In genomic region chr5:65926276-65926761, GRCh38 we compare ENCODE assay signal across 8 cellular contexts. TPM values are rescaled to one million over a fixed set of nuclear protein-coding genes. Genes with fewer than 3 reads are reported as not detected.
A peak's percentile ranks its signal among the peaks of the same experiment; 100 is the strongest.
DNase-seq lines count a peak whose midpoint lies in the region; ATAC-seq and TF ChIP-seq lines count a peak whose summit lies in the region.

Gene ERBIN (plus strand): TSS chr5:65926575. CDS start chr5:65992719, 66,144 bp downstream.

- H3K36me3 Mint-ChIP-seq in T-helper 17 cell (ENCODE audit: low read depth): no peaks in the 10 kb centered on the region

- peak within 1 kb of the TSS; percentile 100 for H3K27ac ChIP-seq in psoas muscle

- intact Hi-C loops in left cardiac atrium (cut with DNase I): loop anchor here in 1 of 2 donors (5.0 kb wide), 3 partner anchors 46 to 216 kb away; partner anchors contain the start of gene SREK1
- intact Hi-C loops in psoas muscle (cut with DNase I): loop anchor here (2.0 to 10.0 kb wide), 7 partner anchors 41 to 218 kb away; partner anchors contain the start of gene SREK1 (in 2 of the 2)

- H3K27ac Mint-ChIP-seq in T-helper 17 cell: peak within 1 kb of the TSS; percentile 96

- TF ChIP-seq CTCF in psoas muscle (IDR thresholded peaks at IDR 0.05): no peak

- peak; percentile 74 for DNase-seq in DMS53 treated with DMSO at 0.1 percent for 48 hours (lab: John Stamatoyannopoulos, UW; ENCODE audit: unreplicated experiment)
- DNase-seq in T-helper 17 cell: peak; percentile 37 to 71 (median 64)
- peak; percentile 15 for DNase-seq in amniotic stem cell (lab: John Stamatoyannopoulos, UW)
- DNase-seq in left cardiac atrium: peak; percentile 86
- peak; percentile 80 to 88 for DNase-seq in psoas muscle
- peak; percentile 85 for DNase-seq in ureter (ENCODE audit: low spot score)

- H3K27me3 Mint-ChIP-seq in T-helper 17 cell: no peaks in the 10 kb centered on the region

- ATAC-seq in GM21576 (IDR thresholded peaks at IDR 0.05; ENCODE audit: unreplicated experiment) (peak; percentile 22), T-helper 17 cell (peak; percentile 23), left cardiac atrium (peak; percentile 67 to 76), psoas muscle (peak; percentile 69 to 74 (median 70))

- H3K4me3 Mint-ChIP-seq in T-helper 17 cell: peak within 1 kb of the TSS; percentile 98

- peaks cover 27% of the 10 kb centered on the region for H3K4me1 Mint-ChIP-seq in T-helper 17 cell

- no peaks in the 10 kb centered on the region for H3K9me3 ChIP-seq in T-helper 17 cell (ENCODE audit: control insufficient read depth, low read length, poor library complexity, severe bottlenecking)
- H3K9me3 ChIP-seq in psoas muscle: no peaks in the 10 kb centered on the region

- H3K4me3 ChIP-seq in psoas muscle: peak within 1 kb of the TSS; percentile 95

- no peak for TF ChIP-seq EP300 in Ishikawa (IDR thresholded peaks at IDR 0.05; ENCODE audit: borderline replicate concordance)

- no peaks in the 10 kb centered on the region for H3K36me3 ChIP-seq in psoas muscle (ENCODE audit: insufficient read depth in 1 of 2, low read depth in 1 of 2)

- TF ChIP-seq RAD21 in Ishikawa (IDR thresholded peaks at IDR 0.05; ENCODE audit: low read depth): peak; percentile 3; the same call in 1 of the 2 replicates

- no peaks in the 10 kb centered on the region for H3K27me3 ChIP-seq in psoas muscle (ENCODE audit: insufficient read depth in 3 of 3, low read length in 2 of 3)

- WGBS in psoas muscle, 3 donors: 0 to 1% (median 0%) methylated on average over 13 to 43 of the region's 44 CpGs

- peaks cover 27% of the 10 kb centered on the region for H3K4me1 ChIP-seq in psoas muscle

TF ChIP-seq in Ishikawa, 13 proteins besides CTCF, POLR2A, EP300 and RAD21:
- TF ChIP-seq YY1 (IDR thresholded peaks at IDR 0.05; ENCODE audit: low read depth): no peak
- TF ChIP-seq CEBPB (IDR thresholded peaks at IDR 0.05): no peak
- TF ChIP-seq NFIC (IDR thresholded peaks at IDR 0.05): no peak
- TF ChIP-seq TEAD4 (IDR thresholded peaks at IDR 0.05): peak; percentile 34; the same call in 1 of the 2 replicates
- no peak for TF ChIP-seq FOXM1 (IDR thresholded peaks at IDR 0.05; ENCODE audit: borderline replicate concordance, low read depth)
- no peak for TF ChIP-seq CREB1 (IDR thresholded peaks at IDR 0.05; ENCODE audit: low read depth)
- peak; percentile 46; the same call in 1 of the 2 replicates for TF ChIP-seq TCF12 (IDR thresholded peaks at IDR 0.05; ENCODE audit: low read depth)
- TF ChIP-seq, protein P1, sequence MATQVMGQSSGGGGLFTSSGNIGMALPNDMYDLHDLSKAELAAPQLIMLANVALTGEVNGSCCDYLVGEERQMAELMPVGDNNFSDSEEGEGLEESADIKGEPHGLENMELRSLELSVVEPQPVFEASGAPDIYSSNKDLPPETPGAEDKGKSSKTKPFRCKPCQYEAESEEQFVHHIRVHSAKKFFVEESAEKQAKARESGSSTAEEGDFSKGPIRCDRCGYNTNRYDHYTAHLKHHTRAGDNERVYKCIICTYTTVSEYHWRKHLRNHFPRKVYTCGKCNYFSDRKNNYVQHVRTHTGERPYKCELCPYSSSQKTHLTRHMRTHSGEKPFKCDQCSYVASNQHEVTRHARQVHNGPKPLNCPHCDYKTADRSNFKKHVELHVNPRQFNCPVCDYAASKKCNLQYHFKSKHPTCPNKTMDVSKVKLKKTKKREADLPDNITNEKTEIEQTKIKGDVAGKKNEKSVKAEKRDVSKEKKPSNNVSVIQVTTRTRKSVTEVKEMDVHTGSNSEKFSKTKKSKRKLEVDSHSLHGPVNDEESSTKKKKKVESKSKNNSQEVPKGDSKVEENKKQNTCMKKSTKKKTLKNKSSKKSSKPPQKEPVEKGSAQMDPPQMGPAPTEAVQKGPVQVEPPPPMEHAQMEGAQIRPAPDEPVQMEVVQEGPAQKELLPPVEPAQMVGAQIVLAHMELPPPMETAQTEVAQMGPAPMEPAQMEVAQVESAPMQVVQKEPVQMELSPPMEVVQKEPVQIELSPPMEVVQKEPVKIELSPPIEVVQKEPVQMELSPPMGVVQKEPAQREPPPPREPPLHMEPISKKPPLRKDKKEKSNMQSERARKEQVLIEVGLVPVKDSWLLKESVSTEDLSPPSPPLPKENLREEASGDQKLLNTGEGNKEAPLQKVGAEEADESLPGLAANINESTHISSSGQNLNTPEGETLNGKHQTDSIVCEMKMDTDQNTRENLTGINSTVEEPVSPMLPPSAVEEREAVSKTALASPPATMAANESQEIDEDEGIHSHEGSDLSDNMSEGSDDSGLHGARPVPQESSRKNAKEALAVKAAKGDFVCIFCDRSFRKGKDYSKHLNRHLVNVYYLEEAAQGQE (IDR thresholded peaks at IDR 0.05; ENCODE audit: low read depth): 0 out of 2 replicates have a peak, but pooled peaks have one; percentile 9
- peak; percentile 58 for TF ChIP-seq TAF1 (IDR thresholded peaks at IDR 0.05; ENCODE audit: low read depth)
- TF ChIP-seq ZBTB7A (IDR thresholded peaks at IDR 0.05; ENCODE audit: low read depth): no peak
- TF ChIP-seq USF1 (IDR thresholded peaks at IDR 0.05): no peak; the same call in 1 of the 2 replicates
- TF ChIP-seq, protein P2, sequence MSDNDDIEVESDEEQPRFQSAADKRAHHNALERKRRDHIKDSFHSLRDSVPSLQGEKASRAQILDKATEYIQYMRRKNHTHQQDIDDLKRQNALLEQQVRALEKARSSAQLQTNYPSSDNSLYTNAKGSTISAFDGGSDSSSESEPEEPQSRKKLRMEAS (IDR thresholded peaks at IDR 0.05): no peak
- TF ChIP-seq EGR1 (IDR thresholded peaks at IDR 0.05): 0 out of 2 replicates have a peak, but pooled peaks have one; percentile 11

RNA-seq across cellular contexts. Expression of gene ERBIN, which starts in this region (rescaled TPM):
- total RNA-seq in T-helper 17 cell (10 to 100 TPM; 96.2 to 98.6 TPM), left cardiac atrium (10 to 100 TPM; 39.9 to 40.2 TPM), psoas muscle (10 to 100 TPM; 28.8 to 56.6 (median 45.6) TPM), ureter (101 TPM)
- polyA plus RNA-seq in psoas muscle: 10 to 100 TPM in 2 of 3 donors, 1 to 10 TPM in 1; 8.3 to 17.6 (median 10.1) TPM

Comparison
In these comparisons a context has a peak if more than half of its experiments do, and no peak if none do; other contexts are left out.
1. Peak in every context shown above with its lines: DNase-seq, ATAC-seq, H3K4me3 ChIP-seq and H3K27ac ChIP-seq.
2. DNase-seq: peak in every context shown above with its lines; median percentile 86 in left cardiac atrium; 85 in ureter; 84 in psoas muscle; 74 in DMS53 treated with DMSO at 0.1 percent for 48 hours; 64 in T-helper 17 cell; 15 in amniotic stem cell.